25 cellular contexts compared by ENCODE assay signal in genomic region chr3:178794711-178795110, GRCh38.
A peak's percentile ranks its signal among the peaks of the same experiment; 100 is the strongest.
DNase-seq lines count a peak whose midpoint lies in the region; ATAC-seq, FAIRE-seq and TF ChIP-seq lines count a peak whose summit lies in the region.
"Had no signal": no experiment of that assay in that cellular context is flagged by ENCODE, and none has a peak within 500 bp of the region (broad histone marks: within the 10 kb centered on the region; RNA-seq: fewer than 3 reads in every experiment).

No MANE protein-coding gene starts in this region.

- H3K18ac ChIP-seq in H1 (ENCODE audit: extremely low read depth, low read length) (peak overlapping the region; percentile 32), trophoblast cell (ENCODE audit: low read length) (peak overlapping the region; percentile 31)

- H3K79me1 ChIP-seq in H1 (ENCODE audit: low read depth, low read length) = 0 out of 2 replicates have a peak, but pooled peaks cover 3% of the 10 kb centered on the region
- H3K79me1 ChIP-seq in trophoblast cell (ENCODE audit: low read length) = peaks cover 15% of the 10 kb centered on the region

- no peak overlapping the region for H4K8ac ChIP-seq in H1 (ENCODE audit: extremely low read depth, insufficient read depth, low read length)
- H4K8ac ChIP-seq in trophoblast cell (ENCODE audit: low read depth, low read length) = peak overlapping the region; percentile 24

- no peak for TF ChIP-seq RAD21 in H1 (IDR thresholded peaks at IDR 0.05 in 1 of 2, conservative IDR thresholded peaks at IDR 0.05 in 1 of 2; ENCODE audit: low read depth in 2 of 2, low read length in 2 of 2)

- no peaks in the 10 kb centered on the region; a peak in 1 of 7 replicates for H3K4me1 ChIP-seq in H1 (replicated peaks in 1 of 4; ENCODE audit: control insufficient read depth in 3 of 4, insufficient read depth in 4 of 4, low read length in 3 of 4)
- H3K4me1 ChIP-seq in trophoblast cell (ENCODE audit: control insufficient read depth in 1 of 2, insufficient read depth in 2 of 2, low read length in 2 of 2) = peaks cover 13 to 14% of the 10 kb centered on the region in 2 experiments
- no peaks in the 10 kb centered on the region for H3K4me1 ChIP-seq in body of pancreas
- H3K4me1 ChIP-seq: BE2C, BLaER1 had no signal

- H4K91ac ChIP-seq in H1 (replicated peaks; ENCODE audit: insufficient read length, low read length) = no peak overlapping the region
- peak overlapping the region; percentile 92 for H4K91ac ChIP-seq in trophoblast cell (ENCODE audit: low read depth, low read length)

- no peak overlapping the region for H4K5ac ChIP-seq in H1 (ENCODE audit: insufficient read length, low read depth, low read length)

- H3K14ac ChIP-seq in H1 (ENCODE audit: insufficient read length) = no peak overlapping the region
- peak overlapping the region; percentile 23 for H3K14ac ChIP-seq in trophoblast cell (ENCODE audit: low read length)

- H2BK120ac ChIP-seq in H1 (replicated peaks; ENCODE audit: low read depth, low read length) (no peak overlapping the region), trophoblast cell (ENCODE audit: insufficient read depth, low read length, poor library complexity) (peak overlapping the region; percentile 7)

- POLR2A ChIA-PET in H1 (lab: Charles Lee; ENCODE audit: partially characterized antibody) = interaction anchor here (1.9 kb wide), 1 partner anchor 65 kb away, joined by 4 read pairs; no protein-coding TSS in a partner anchor

- intact Hi-C loops in body of pancreas (cut with DNase I) = no loop called here

- no peaks in the 10 kb centered on the region for H3K79me2 ChIP-seq in H1 (ENCODE audit: control insufficient read depth in 1 of 2, insufficient read depth in 2 of 2, low read length in 2 of 2)
- H3K79me2 ChIP-seq in trophoblast cell (ENCODE audit: control insufficient read depth, insufficient read depth, low read length, poor library complexity) = peaks cover 1% of the 10 kb centered on the region

- H2AK5ac ChIP-seq in H1 (ENCODE audit: low read depth, low read length) (no peak overlapping the region), trophoblast cell (ENCODE audit: low read length) (peak overlapping the region; percentile 81)

- DNase-seq in H1 (ENCODE audit: low read depth in 1 of 2, low spot score in 2 of 2) = no peak
- DNase-seq in trophoblast cell = peak in 1 of 2 donors; percentile 13
- DNase-seq in activated CD8-positive, alpha-beta memory T cell treated with anti-CD3 and anti-CD28 coated beads for 24 hours = no peak
- DNase-seq in body of pancreas = no peak
- DNase-seq: 8988T; ACHN; BE2C; C1 segment of cervical spinal cord; CD4-positive, alpha-beta memory T cell; CD4-positive, CD25-positive, alpha-beta regulatory T cell; CD8-positive, alpha-beta memory T cell; COR-L47; DMS 273 treated with DMSO at 0.1 percent for 48 hours; DMS153; DMS53; DMS79; DND-41; EL; GDM1 had no signal

- H3K9ac ChIP-seq in H1 (replicated peaks in 1 of 4; ENCODE audit: extremely low read depth in 1 of 4, low read depth in 3 of 4, low read length in 3 of 4) = no peak overlapping the region
- H3K9ac ChIP-seq in trophoblast cell (ENCODE audit: low read length) = no peak overlapping the region
- H3K9ac ChIP-seq: BLaER1 had no signal

- TF ChIP-seq CTCF in H1 (IDR thresholded peaks at IDR 0.05; ENCODE audit: control extremely low read depth in 1 of 3, insufficient read depth in 1 of 3, low read depth in 1 of 3, low read length in 3 of 3) (no peak), body of pancreas (IDR thresholded peaks at IDR 0.05) (no peak)

- CTCF ChIA-PET in H1 (lab: Charles Lee; ENCODE audit: partially characterized antibody) = interaction anchor here (0.6 to 1.6 kb wide), 2 partner anchors 81 to 527 kb away, joined by 3 to 4 read pairs; no protein-coding TSS in a partner anchor

- FAIRE-seq in H1 (lab: Jason Lieb, UNC) = no peak
- FAIRE-seq: A204.1, GM12878, GM12892, GM18507 had no signal

- H3K4me2 ChIP-seq in H1 (ENCODE audit: insufficient read depth in 1 of 2, low read depth in 2 of 2, low read length in 2 of 2) = no peak overlapping the region
- no peak overlapping the region for H3K4me2 ChIP-seq in trophoblast cell (ENCODE audit: low read length)
- H3K4me2 ChIP-seq: BLaER1 had no signal

- H3K23me2 ChIP-seq in H1 (ENCODE audit: low read depth, low read length) = no peaks in the 10 kb centered on the region

- H2BK15ac ChIP-seq in H1 (ENCODE audit: low read length) = no peak overlapping the region

- no peak overlapping the region for H2BK20ac ChIP-seq in H1 (ENCODE audit: low read length)

- H3K27me3 ChIP-seq in H1 (replicated peaks in 1 of 4; ENCODE audit: control insufficient read depth in 3 of 4, extremely low read depth in 1 of 4, insufficient read depth in 3 of 4, low read length in 3 of 4) (no peaks in the 10 kb centered on the region), trophoblast cell (ENCODE audit: insufficient read depth, low read length) (no peaks in the 10 kb centered on the region), body of pancreas (no peaks in the 10 kb centered on the region)
- H3K27me3 ChIP-seq: BE2C, BLaER1 had no signal

- H3K9me3 ChIP-seq in H1 (ENCODE audit: insufficient read depth in 2 of 2, low read depth in 1 of 2, low read length in 1 of 2) (no peaks in the 10 kb centered on the region), trophoblast cell (ENCODE audit: insufficient read depth, low read depth, low read length) (peaks cover 1% of the 10 kb centered on the region), body of pancreas (no peaks in the 10 kb centered on the region)
- H3K9me3 ChIP-seq: BE2C had no signal

- no peak overlapping the region for H3K56ac ChIP-seq in H1 (replicated peaks; ENCODE audit: insufficient read length, low read depth, low read length)

- H4K12ac ChIP-seq in trophoblast cell (ENCODE audit: low read depth, low read length) = no peak overlapping the region

- no peak overlapping the region for H2AFZ ChIP-seq in H1 (ENCODE audit: low read length)
- H2AFZ ChIP-seq in trophoblast cell (ENCODE audit: insufficient read depth, low read length, poor library complexity) = no peak overlapping the region

- no peak overlapping the region for H3K23ac ChIP-seq in H1 (ENCODE audit: insufficient read length)
- H3K23ac ChIP-seq in trophoblast cell (ENCODE audit: low read length) = no peak overlapping the region

- H2BK5ac ChIP-seq in H1 (ENCODE audit: low read depth, low read length) (no peak overlapping the region), trophoblast cell (ENCODE audit: low read depth, low read length, poor library complexity) (peak overlapping the region; percentile 88)

- H3K36me3 ChIP-seq in H1 (ENCODE audit: control insufficient read depth in 2 of 4, insufficient read depth in 4 of 4, low read length in 3 of 4) (no peaks in the 10 kb centered on the region), trophoblast cell (ENCODE audit: control insufficient read depth in 1 of 2, insufficient read depth in 2 of 2, low read length in 2 of 2) (no peaks in the 10 kb centered on the region), body of pancreas (replicated peaks in 1 of 2; ENCODE audit: insufficient read depth in 1 of 2, low read depth in 2 of 2) (no peaks in the 10 kb centered on the region)
- H3K36me3 ChIP-seq: BE2C, BLaER1 had no signal

- no peak overlapping the region for H2BK12ac ChIP-seq in H1 (ENCODE audit: low read depth, low read length)
- peak overlapping the region; percentile 7 for H2BK12ac ChIP-seq in trophoblast cell (ENCODE audit: low read length)

- H4K20me1 ChIP-seq in H1 (replicated peaks in 1 of 2; ENCODE audit: control insufficient read depth in 1 of 2, insufficient read depth in 2 of 2, low read length in 2 of 2) = peaks cover 0 to 2% of the 10 kb centered on the region in 2 experiments
- H4K20me1 ChIP-seq: BLaER1 had no signal

- no peak for ATAC-seq in HG03045 (IDR thresholded peaks at IDR 0.05; ENCODE audit: unreplicated experiment)
- no peak for ATAC-seq in body of pancreas
- ATAC-seq: GM12878 had no signal

- no peak overlapping the region for H3K27ac ChIP-seq in H1 (ENCODE audit: low read depth, low read length)
- H3K27ac ChIP-seq in trophoblast cell (ENCODE audit: low read depth, low read length) = peak overlapping the region; percentile 80
- H3K27ac ChIP-seq in body of pancreas = no peak overlapping the region
- H3K27ac ChIP-seq: BLaER1 had no signal

- TF ChIP-seq EP300 in H1 (IDR thresholded peaks at IDR 0.05; ENCODE audit: borderline replicate concordance in 1 of 2, low read depth in 2 of 2, low read length in 2 of 2) = no peak

- H3K4me3 ChIP-seq in H1 (ENCODE audit: extremely low read depth in 1 of 4, insufficient read depth in 2 of 4, low read depth in 3 of 4, low read length in 4 of 4) (no peak overlapping the region), trophoblast cell (ENCODE audit: low read depth, low read length) (no peak overlapping the region), body of pancreas (no peak overlapping the region)
- H3K4me3 ChIP-seq: BLaER1, GM12878 had no signal

- TF ChIP-seq POLR2A in H1 (IDR thresholded peaks at IDR 0.05; ENCODE audit: control extremely low read depth in 1 of 2, low read depth in 2 of 2, low read length in 2 of 2) = no peak
- no peak for TF ChIP-seq POLR2A in body of pancreas (IDR thresholded peaks at IDR 0.05)

- H3K4ac ChIP-seq in H1 (replicated peaks; ENCODE audit: insufficient read length, low read depth, low read length) (no peak overlapping the region), trophoblast cell (ENCODE audit: low read depth, low read length) (no peak overlapping the region)

TF ChIP-seq in H1, 55 proteins besides CTCF, POLR2A, EP300 and RAD21:
- no peak for TF ChIP-seq CBX8 (IDR thresholded peaks at IDR 0.05; ENCODE audit: borderline replicate concordance, low read depth, low read length)
- no peak for TF ChIP-seq TAF7 (optimal IDR thresholded peaks at IDR 0.05; ENCODE audit: borderline replicate concordance, low read depth, low read length)
- no peak for TF ChIP-seq HDAC2 (IDR thresholded peaks at IDR 0.05; ENCODE audit: borderline replicate concordance in 1 of 2, low read depth in 2 of 2, low read length in 2 of 2)
- TF ChIP-seq SIX5 (IDR thresholded peaks at IDR 0.05; ENCODE audit: low read depth, low read length) = no peak
- TF ChIP-seq CTBP2 (IDR thresholded peaks at IDR 0.05; ENCODE audit: borderline replicate concordance, insufficient read depth, insufficient read length, low read length) = no peak
- TF ChIP-seq CBX5 (IDR thresholded peaks at IDR 0.05; ENCODE audit: low read depth, low read length) = no peak
- no peak for TF ChIP-seq EGR1 (IDR thresholded peaks at IDR 0.05; ENCODE audit: borderline replicate concordance, low read depth, low read length)
- no peak for TF ChIP-seq MAFK (IDR thresholded peaks at IDR 0.05; ENCODE audit: low read depth, low read length)
- TF ChIP-seq PHF8 (conservative IDR thresholded peaks at IDR 0.05; ENCODE audit: low read depth, low read length) = no peak
- TF ChIP-seq SP1 (IDR thresholded peaks at IDR 0.05; ENCODE audit: low read depth, low read length) = no peak
